Comparison of ENCODE assay signal across 11 cellular contexts in the genomic region with DNA sequence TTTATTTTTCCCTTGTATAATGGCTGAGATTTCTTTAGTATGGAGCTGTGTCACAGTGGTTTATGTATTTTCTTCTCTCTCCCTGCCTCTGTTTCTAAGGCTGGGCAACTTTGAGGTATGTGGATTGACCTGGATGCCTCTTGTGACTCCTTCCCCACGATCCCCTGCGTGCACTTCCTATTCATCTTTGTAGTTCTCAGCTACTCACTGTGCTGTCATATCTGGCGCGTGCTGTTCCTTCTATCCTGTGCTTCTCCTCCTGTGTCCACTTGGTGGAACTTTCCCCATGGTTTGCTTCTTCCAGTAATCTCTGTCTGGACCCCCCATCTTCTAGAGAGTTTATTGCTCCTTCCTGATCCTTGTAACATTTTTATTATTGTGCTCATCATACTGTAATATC.
DNase-seq lines count a peak whose midpoint lies in the region; FAIRE-seq and TF ChIP-seq lines count a peak whose summit lies in the region.
"Had no signal": no experiment of that assay in that cellular context is flagged by ENCODE, and none has a peak within 500 bp of the region (broad histone marks: within the 10 kb centered on the region; RNA-seq: fewer than 3 reads in every experiment).

No MANE protein-coding gene starts in this region.

- peaks cover 12% of the 10 kb centered on the region; the same call in 1 of the 2 replicates for H3K36me3 ChIP-seq in DOHH2 (ENCODE audit: control insufficient read depth, low read length)
- no peaks in the 10 kb centered on the region for H3K36me3 ChIP-seq in Karpas-422 (ENCODE audit: insufficient read depth, low read length)
- H3K36me3 ChIP-seq in muscle layer of colon (ENCODE audit: insufficient read depth, low read length), result no peaks in the 10 kb centered on the region
- no peaks in the 10 kb centered on the region for H3K36me3 ChIP-seq in HAP-1 (replicated peaks)
- H3K36me3 ChIP-seq: adrenal gland had no signal

- H3K4me2 ChIP-seq in DOHH2 (ENCODE audit: low read length) (peak overlapping the region; percentile 89), Karpas-422 (ENCODE audit: low read depth, low read length, poor library complexity, severe bottlenecking) (peak overlapping the region; percentile 78)

- in situ Hi-C loops in HAP-1 (cut with MboI; ENCODE audit: low sequenced_read_pairs), result no loop called here

- H3K27me3 ChIP-seq in DOHH2 (ENCODE audit: control insufficient read depth, low read length), result no peaks in the 10 kb centered on the region
- H3K27me3 ChIP-seq in Karpas-422 (ENCODE audit: low read length), result no peaks in the 10 kb centered on the region
- no peaks in the 10 kb centered on the region for H3K27me3 ChIP-seq in muscle layer of colon (ENCODE audit: control insufficient read depth in 1 of 2, insufficient read depth in 2 of 2, low read length in 2 of 2)
- no peaks in the 10 kb centered on the region for H3K27me3 ChIP-seq in HAP-1 (ENCODE audit: low read depth)
- H3K27me3 ChIP-seq: adrenal gland had no signal

- H3K9me3 Mint-ChIP-seq in chondrocyte (ENCODE audit: low read depth), result no peaks in the 10 kb centered on the region

- no peaks in the 10 kb centered on the region for H3K36me3 Mint-ChIP-seq in chondrocyte (ENCODE audit: low read depth)

- DNase-seq in Karpas-422 (no peak), chondrocyte (ENCODE audit: low spot score) (no peak), NCI-H2171 treated with DMSO at 0.1 percent for 48 hours (lab: John Stamatoyannopoulos, UW) (no peak), HAP-1 (ENCODE audit: low spot score in 2 of 2) (no peak), T-helper 1 cell (no peak), frontal cortex (ENCODE audit: low spot score in 2 of 2) (no peak)
- DNase-seq: adrenal gland, GF-D8, NCI-H1694 had no signal

- H3K9me3 ChIP-seq in DOHH2 (ENCODE audit: control insufficient read depth, insufficient read depth, low read length), result no peaks in the 10 kb centered on the region
- no peaks in the 10 kb centered on the region for H3K9me3 ChIP-seq in Karpas-422 (ENCODE audit: low read length)
- no peaks in the 10 kb centered on the region for H3K9me3 ChIP-seq in muscle layer of colon (ENCODE audit: low read length)
- no peaks in the 10 kb centered on the region for H3K9me3 ChIP-seq in HAP-1
- H3K9me3 ChIP-seq: adrenal gland had no signal

- H3K27me3 Mint-ChIP-seq in chondrocyte (ENCODE audit: low read depth), result no peaks in the 10 kb centered on the region

- FAIRE-seq in frontal cortex (lab: Jason Lieb, UNC), result no peak

- peaks cover 36% of the 10 kb centered on the region for H3F3A ChIP-seq in DOHH2 (ENCODE audit: control insufficient read depth, insufficient read depth)

- TF ChIP-seq CTCF in DOHH2 (IDR thresholded peaks at IDR 0.05; ENCODE audit: low read depth, low read length, poor library complexity, severe bottlenecking) (no peak), chondrocyte (IDR thresholded peaks at IDR 0.05) (no peak)

- H3K4me1 ChIP-seq in DOHH2 (ENCODE audit: control insufficient read depth, low read length) (peaks cover 99% of the 10 kb centered on the region), Karpas-422 (ENCODE audit: low read length) (peaks cover 100% of the 10 kb centered on the region), muscle layer of colon (ENCODE audit: insufficient read depth, low read length) (peaks cover 32% of the 10 kb centered on the region), HAP-1 (peaks cover 38% of the 10 kb centered on the region)

- peaks cover 86% of the 10 kb centered on the region for H3K4me1 Mint-ChIP-seq in chondrocyte (ENCODE audit: low read depth)

- H3K79me2 ChIP-seq in DOHH2 (ENCODE audit: control insufficient read depth, low read length) (peaks cover 95% of the 10 kb centered on the region), Karpas-422 (ENCODE audit: low read length) (peaks cover 96% of the 10 kb centered on the region)

- H3K4me3 ChIP-seq in DOHH2 (ENCODE audit: low read length) (peak overlapping the region; percentile 10; the same call in 1 of the 2 replicates), Karpas-422 (ENCODE audit: low read length) (no peak overlapping the region), muscle layer of colon (ENCODE audit: low read depth in 1 of 2, low read length in 2 of 2) (no peak overlapping the region), HAP-1 (no peak overlapping the region)
- H3K4me3 ChIP-seq: adrenal gland had no signal

- peak overlapping the region; percentile 23; the same call in 1 of the 2 replicates for H3K9ac ChIP-seq in Karpas-422 (ENCODE audit: low read length)
- no peak overlapping the region for H3K9ac ChIP-seq in muscle layer of colon (ENCODE audit: low read length)

- H3K27ac ChIP-seq in DOHH2 (ENCODE audit: low read depth, low read length), result peak overlapping the region; percentile 97; the same call in 1 of the 2 replicates
- peak overlapping the region; percentile 96 for H3K27ac ChIP-seq in Karpas-422 (ENCODE audit: low read length)
- H3K27ac ChIP-seq in muscle layer of colon (ENCODE audit: low read depth, low read length), result peak overlapping the region; percentile 7

- peak overlapping the region; percentile 60 for H3K27ac Mint-ChIP-seq in chondrocyte (ENCODE audit: unreplicated experiment)

- H3K9me2 ChIP-seq in DOHH2 (replicated peaks; ENCODE audit: control insufficient read depth, low read length) (no peaks in the 10 kb centered on the region), Karpas-422 (replicated peaks; ENCODE audit: insufficient read depth, low read length) (no peaks in the 10 kb centered on the region)

- H2AFZ ChIP-seq in Karpas-422 (ENCODE audit: low read length), result no peak overlapping the region

- H4K20me1 ChIP-seq in DOHH2 (ENCODE audit: control insufficient read depth, insufficient read depth, low read depth, low read length) (no peaks in the 10 kb centered on the region), Karpas-422 (ENCODE audit: insufficient read depth, low read depth, low read length) (no peaks in the 10 kb centered on the region)

- no peak overlapping the region for H3K4me3 Mint-ChIP-seq in chondrocyte (ENCODE audit: unreplicated experiment)

Comparison
In these comparisons a context has a peak if more than half of its experiments do, and no peak if none do; other contexts are left out.
1. H3K27ac ChIP-seq: peak in every context shown above with its lines; median percentile 97 in DOHH2; 96 in Karpas-422; 7 in muscle layer of colon.